8 cellular contexts compared by ENCODE assay signal in genomic region chr5:172102913-172103629, GRCh38.
DNase-seq lines count a peak whose midpoint lies in the region; ATAC-seq and TF ChIP-seq lines count a peak whose summit lies in the region.

No MANE protein-coding gene starts in this region.

- 2% methylated on average over 16 of the region's 21 CpGs for WGBS in mammary epithelial cell (ENCODE audit: low coverage, missing lambda C conversion rate)
- WGBS in right lobe of liver (ENCODE audit: insufficient coverage, low coverage, low lambda C conversion rate, missing lambda C conversion rate) = 76% methylated on average over 10 of the region's 21 CpGs

- in situ Hi-C loops in mammary epithelial cell (cut with MboI; ENCODE audit: low sequenced_read_pairs in 2 of 2) = loop anchor here (5.0 to 25.0 kb wide), 3 partner anchors 79 to 184 kb away; partner anchors contain the start of gene UBTD2 (in 2 of the 2)

- H3K27me3 ChIP-seq in mammary epithelial cell (ENCODE audit: insufficient read depth, low read length) = no peaks in the 10 kb centered on the region
- no peaks in the 10 kb centered on the region for H3K27me3 ChIP-seq in right lobe of liver
- no peaks in the 10 kb centered on the region for H3K27me3 ChIP-seq in upper lobe of right lung

- DNase-seq in stimulated activated CD4-positive, alpha-beta T cell treated with anti-CD3 and anti-CD28 coated beads, Interleukin-1b, Interleukin-23, amount 100 ng/mL, for 48 hours = peak; percentile 28
- no peak for DNase-seq in stimulated activated CD4-positive, alpha-beta T cell treated with anti-CD3 and anti-CD28 coated beads, Interleukin-4, amount 100 ng/mL, for 1 hour
- DNase-seq in mammary epithelial cell = peak; percentile 94
- DNase-seq in right lobe of liver = no peak
- DNase-seq in upper lobe of right lung = no peak
- no peak for DNase-seq in germinal center (ENCODE audit: low spot score)

- peak overlapping the region; percentile 25 for H3K9ac ChIP-seq in mammary epithelial cell (ENCODE audit: insufficient read depth, low read length)

- dilution Hi-C loops in mammary epithelial cell (cut with HindIII; ENCODE audit: low sequenced_read_pairs) = no loop called here

- peak overlapping the region; percentile 60 for H2AFZ ChIP-seq in mammary epithelial cell (ENCODE audit: low read depth, low read length)

- H3K9me3 ChIP-seq in mammary epithelial cell (replicated peaks; ENCODE audit: insufficient read depth, low read length) = no peaks in the 10 kb centered on the region
- no peaks in the 10 kb centered on the region for H3K9me3 ChIP-seq in right lobe of liver
- no peaks in the 10 kb centered on the region for H3K9me3 ChIP-seq in upper lobe of right lung

- H3K4me3 ChIP-seq in mammary epithelial cell (replicated peaks in 1 of 3; ENCODE audit: insufficient read depth in 1 of 3, low read depth in 2 of 3, low read length in 3 of 3) (peak overlapping the region in 1 of 3 experiments; percentile 11), right lobe of liver (no peak overlapping the region), upper lobe of right lung (no peak overlapping the region)

- CTCF ChIA-PET in mammary epithelial cell (lab: Charles Lee; ENCODE audit: low non-redundant PET) = no interaction called here

- no peaks in the 10 kb centered on the region for H4K20me1 ChIP-seq in mammary epithelial cell (ENCODE audit: insufficient read depth, low read length)

- no TSS peak for BruUV-seq in mammary epithelial cell (replicated peaks; lab: Mats Ljungman, UMichigan)

- TF ChIP-seq POLR2A in right lobe of liver (IDR thresholded peaks at IDR 0.05) = no peak

- no peak for TF ChIP-seq CTCF in mammary epithelial cell (conservative IDR thresholded peaks at IDR 0.05 in 1 of 2, IDR thresholded peaks at IDR 0.05 in 1 of 2; ENCODE audit: extremely low read depth in 1 of 2, insufficient read depth in 1 of 2, low read depth in 1 of 2, low read length in 2 of 2)
- TF ChIP-seq CTCF in right lobe of liver (IDR thresholded peaks at IDR 0.05) = no peak
- TF ChIP-seq CTCF in upper lobe of right lung (IDR thresholded peaks at IDR 0.05) = no peak

- peaks cover 47% of the 10 kb centered on the region for H3K4me1 ChIP-seq in mammary epithelial cell (ENCODE audit: insufficient read depth, low read length)
- peaks cover 0 to 11% (median 0%) of the 10 kb centered on the region in 4 donors for H3K4me1 ChIP-seq in right lobe of liver
- peaks cover 38% of the 10 kb centered on the region for H3K4me1 ChIP-seq in upper lobe of right lung

- H3K36me3 ChIP-seq in mammary epithelial cell (ENCODE audit: insufficient read depth, low read length) = peaks cover 11% of the 10 kb centered on the region
- H3K36me3 ChIP-seq in right lobe of liver = no peaks in the 10 kb centered on the region
- H3K36me3 ChIP-seq in upper lobe of right lung = peaks cover 37% of the 10 kb centered on the region

- peaks cover 13% of the 10 kb centered on the region for H3K79me2 ChIP-seq in mammary epithelial cell (ENCODE audit: insufficient read depth, low read length)

- H3K27ac ChIP-seq in mammary epithelial cell (ENCODE audit: insufficient read depth, low read depth, low read length) (peak overlapping the region; percentile 62), right lobe of liver (no peak overlapping the region), upper lobe of right lung (peak overlapping the region; percentile 65)

- ATAC-seq in right lobe of liver (peak; percentile 21 to 54 (median 32)), upper lobe of right lung (peak; percentile 37), HG02885 (IDR thresholded peaks at IDR 0.05; ENCODE audit: poor library complexity, unreplicated experiment) (no peak), HG02763 (IDR thresholded peaks at IDR 0.05; ENCODE audit: unreplicated experiment) (no peak)

- intact Hi-C loops in mammary epithelial cell (cut with micrococcal nuclease) = loop anchor here (1.0 to 10.0 kb wide), 3 partner anchors 85 to 272 kb away; partner anchors contain the start of gene STK10
- intact Hi-C loops in right lobe of liver (cut with DNase I) = loop anchor here in 1 of 2 donors (10.0 kb wide), 1 partner anchor 172 kb away; no protein-coding TSS in a partner anchor
- intact Hi-C loops in upper lobe of right lung (cut with DNase I) = loop anchor here (10.0 kb wide), 1 partner anchor 182 kb away; the partner anchor contains the start of gene UBTD2

- H3K4me2 ChIP-seq in mammary epithelial cell (ENCODE audit: insufficient read depth, low read depth, low read length) = peak overlapping the region; percentile 95

Comparison
In these comparisons a context has a peak if more than half of its experiments do, and no peak if none do; other contexts are left out.
1. DNase-seq: peak in stimulated activated CD4-positive, alpha-beta T cell treated with anti-CD3 and anti-CD28 coated beads, Interleukin-1b, Interleukin-23, amount 100 ng/mL, for 48 hours (single experiment) and mammary epithelial cell (single experiment); none in stimulated activated CD4-positive, alpha-beta T cell treated with anti-CD3 and anti-CD28 coated beads, Interleukin-4, amount 100 ng/mL, for 1 hour (single experiment), right lobe of liver (0 of 3), upper lobe of right lung (single experiment) and germinal center (single experiment).
2. H3K27ac ChIP-seq: peak in mammary epithelial cell (single experiment) and upper lobe of right lung (single experiment); none in right lobe of liver (0 of 3).
3. ATAC-seq: peak in right lobe of liver (4 of 4) and upper lobe of right lung (single experiment); none in HG02885 (single experiment) and HG02763 (single experiment).